ENCODE assay signal across 11 cellular contexts in the genomic region with DNA sequence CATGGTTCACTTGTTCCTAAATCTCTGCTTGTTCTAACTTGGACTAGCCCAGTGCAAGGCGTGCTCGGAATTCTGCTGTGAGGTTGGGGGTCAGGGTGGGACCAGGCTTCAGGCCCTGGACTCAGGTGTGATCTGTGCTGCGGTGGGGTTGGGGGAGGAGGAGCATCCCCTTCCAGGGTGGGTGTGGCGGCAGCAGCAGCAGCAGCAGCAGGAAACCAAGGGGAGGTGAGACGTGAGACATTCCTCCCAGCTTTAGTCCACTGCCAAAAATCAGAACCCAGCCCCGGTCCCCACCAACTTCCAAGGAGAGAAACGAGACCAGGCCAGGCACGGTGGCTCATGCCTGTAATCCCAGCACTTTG. TPM values are rescaled to one million over a fixed set of nuclear protein-coding genes. Genes with fewer than 3 reads are reported as not detected.
DNase-seq lines count a peak whose midpoint lies in the region; ATAC-seq, FAIRE-seq and TF ChIP-seq lines count a peak whose summit lies in the region.
"Had no signal": no experiment of that assay in that cellular context is flagged by ENCODE, and none has a peak within 500 bp of the region (broad histone marks: within the 10 kb centered on the region; RNA-seq: fewer than 3 reads in every experiment).

No MANE protein-coding gene starts in this region.

- ATAC-seq in lower lobe of right lung = no peak

- no peak overlapping the region for H3K4me3 Mint-ChIP-seq in activated CD4-positive, alpha-beta memory T cell treated with anti-CD3 and anti-CD28 coated beads, Interleukin-2, amount 10 ng/mL, durations not matched to agents 7 days and 5 days

- peak; percentile 9 for DNase-seq in HPDE6-E6E7 (ENCODE audit: extremely low spot score)
- DNase-seq in bronchial epithelial cell (ENCODE audit: low read depth) = peak; percentile 63
- DNase-seq in lower lobe of right lung = no peak
- DNase-seq in suprapubic skin (ENCODE audit: low spot score in 2 of 2) = no peak
- DNase-seq in HT-29 (ENCODE audit: low spot score) = no peak
- DNase-seq in midbrain (lab: John Stamatoyannopoulos, UW) = no peak
- no peak for DNase-seq in activated CD4-positive, CD25-positive, alpha-beta regulatory T cell treated with anti-CD3 and anti-CD28 coated beads, Interleukin-2, amount 50 U/mL, for 72 hours
- no peak for DNase-seq in activated CD4-positive, alpha-beta memory T cell treated with anti-CD3 and anti-CD28 coated beads, Interleukin-2, amount 10 ng/mL, durations not matched to agents 7 days and 5 days
- DNase-seq: activated T-cell treated with anti-CD3 and anti-CD28 coated beads, Interleukin-2, amount 50 U/mL, for 1 hour had no signal

- H3K9me3 ChIP-seq in lower lobe of right lung (no peaks in the 10 kb centered on the region), suprapubic skin (no peaks in the 10 kb centered on the region)

- no peaks in the 10 kb centered on the region for H3K4me1 Mint-ChIP-seq in activated CD4-positive, alpha-beta memory T cell treated with anti-CD3 and anti-CD28 coated beads, Interleukin-2, amount 10 ng/mL, durations not matched to agents 7 days and 5 days

- POLR2A ChIA-PET in activated CD4-positive, alpha-beta memory T cell treated with anti-CD3 and anti-CD28 coated beads, Interleukin-2, amount 10 ng/mL, durations not matched to agents 7 days and 5 days (lab: Charles Lee) = no interaction called here

- H3K27me3 Mint-ChIP-seq in activated CD4-positive, alpha-beta memory T cell treated with anti-CD3 and anti-CD28 coated beads, Interleukin-2, amount 10 ng/mL, durations not matched to agents 7 days and 5 days = no peaks in the 10 kb centered on the region

- H3K27me3 ChIP-seq in bronchial epithelial cell (ENCODE audit: control insufficient read depth, insufficient read depth, low read length) = no peaks in the 10 kb centered on the region
- no peaks in the 10 kb centered on the region for H3K27me3 ChIP-seq in lower lobe of right lung (ENCODE audit: low read depth)
- H3K27me3 ChIP-seq in suprapubic skin = no peaks in the 10 kb centered on the region

- H3K36me3 ChIP-seq in bronchial epithelial cell (ENCODE audit: control insufficient read depth, insufficient read depth, low read length) (peaks cover 4% of the 10 kb centered on the region), lower lobe of right lung (peaks cover 5% of the 10 kb centered on the region), suprapubic skin (peaks cover 6% of the 10 kb centered on the region)

- no peak for TF ChIP-seq EP300 in suprapubic skin (IDR thresholded peaks at IDR 0.05)

- 48% methylated on average over 4 of the region's 8 CpGs for WGBS in suprapubic skin

- no peak for TF ChIP-seq POLR2A in suprapubic skin (IDR thresholded peaks at IDR 0.05)

- no peaks in the 10 kb centered on the region for H3K36me3 Mint-ChIP-seq in activated CD4-positive, alpha-beta memory T cell treated with anti-CD3 and anti-CD28 coated beads, Interleukin-2, amount 10 ng/mL, durations not matched to agents 7 days and 5 days (ENCODE audit: low read depth)

- no peak overlapping the region for H3K27ac Mint-ChIP-seq in activated CD4-positive, alpha-beta memory T cell treated with anti-CD3 and anti-CD28 coated beads, Interleukin-2, amount 10 ng/mL, durations not matched to agents 7 days and 5 days

- no peak overlapping the region for H3K4me3 ChIP-seq in bronchial epithelial cell (ENCODE audit: low read depth, low read length)
- no peak overlapping the region for H3K4me3 ChIP-seq in lower lobe of right lung
- no peak overlapping the region for H3K4me3 ChIP-seq in suprapubic skin

- H3K9me3 Mint-ChIP-seq in activated CD4-positive, alpha-beta memory T cell treated with anti-CD3 and anti-CD28 coated beads, Interleukin-2, amount 10 ng/mL, durations not matched to agents 7 days and 5 days = no peaks in the 10 kb centered on the region

- TF ChIP-seq CTCF in bronchial epithelial cell (IDR thresholded peaks at IDR 0.05; ENCODE audit: insufficient read depth, low read length, severe bottlenecking) (no peak), lower lobe of right lung (IDR thresholded peaks at IDR 0.05) (no peak), suprapubic skin (IDR thresholded peaks at IDR 0.05) (no peak)

- CTCF ChIA-PET in activated CD4-positive, alpha-beta memory T cell treated with anti-CD3 and anti-CD28 coated beads, Interleukin-2, amount 10 ng/mL, durations not matched to agents 7 days and 5 days (lab: Charles Lee) = no interaction called here

- intact Hi-C loops in lower lobe of right lung (cut with DNase I) = no loop called here

- H3K4me1 ChIP-seq in lower lobe of right lung (peaks cover 50% of the 10 kb centered on the region), suprapubic skin (peaks cover 63% of the 10 kb centered on the region)

- no peak for FAIRE-seq in bronchial epithelial cell (lab: Jason Lieb, UNC)

- H3K27ac ChIP-seq in lower lobe of right lung (peak overlapping the region; percentile 86), suprapubic skin (peak overlapping the region; percentile 67)

RNA-seq across cellular contexts. Expression of gene A4GALT, which starts 31.8 kb away (rescaled TPM):
- total RNA-seq in bronchial epithelial cell (12.4 and 15.5 TPM in 2 replicates), lower lobe of right lung (19.4 TPM), suprapubic skin (10 to 100 TPM in 2 of 4 donors, 1 to 10 TPM in 2; 6.7 to 11.6 (median 8.8) TPM)
- total RNA-seq in HT-29 (2014; rRNA removed; shearing (Covaris generic)) = 36.6 and 49.2 TPM in 2 replicates
- total RNA-seq in activated CD4-positive, alpha-beta memory T cell treated with anti-CD3 and anti-CD28 coated beads, Interleukin-2, amount 10 ng/mL, durations not matched to agents 7 days and 5 days = under 1 TPM; 0.58 to 0.63 TPM
- total RNA-seq: T-helper 1 cell treated with Interleukin-12 subunit alpha and Interleukin-12 subunit beta and Interleukin-4 antibody, amounts not matched to agents 30 ng/mL and 1 ng/mL, for 36 hours had no signal

RNA-seq across cellular contexts. Expression of gene CYB5R3, which starts 39.7 kb away (rescaled TPM):
- total RNA-seq in bronchial epithelial cell (9.0 and 16.4 TPM in 2 replicates), lower lobe of right lung (219 TPM), suprapubic skin (100 to 1,000 TPM; 107 to 159 (median 138) TPM)
- 80.5 and 87.8 TPM in 2 replicates for total RNA-seq in HT-29 (2014; rRNA removed; shearing (Covaris generic))
- 10 to 100 TPM; 68.4 to 74.3 TPM for total RNA-seq in activated CD4-positive, alpha-beta memory T cell treated with anti-CD3 and anti-CD28 coated beads, Interleukin-2, amount 10 ng/mL, durations not matched to agents 7 days and 5 days

RNA-seq across cellular contexts. Expression of gene ATP5MGL, which starts 48.5 kb away (rescaled TPM):
- 0.26 and 1.1 TPM in 2 replicates for total RNA-seq in bronchial epithelial cell
- 1.0 TPM for total RNA-seq in lower lobe of right lung
- total RNA-seq in suprapubic skin = 1 to 10 TPM in 3 of 4 donors, not detected in 1; 1.3 to 3.9 (median 1.5) TPM
- total RNA-seq in HT-29 (2014; rRNA removed; shearing (Covaris generic)) = not detected in 2 replicates
- total RNA-seq in activated CD4-positive, alpha-beta memory T cell treated with anti-CD3 and anti-CD28 coated beads, Interleukin-2, amount 10 ng/mL, durations not matched to agents 7 days and 5 days = 1 to 10 TPM; 1.2 to 1.3 TPM
- total RNA-seq: HT1080 had no signal

Comparison
In these comparisons a context has a peak if more than half of its experiments do, and no peak if none do; other contexts are left out.
1. DNase-seq: peak in HPDE6-E6E7 (single experiment) and bronchial epithelial cell (single experiment); none in lower lobe of right lung (single experiment), suprapubic skin (0 of 2), HT-29 (single experiment), midbrain (single experiment), activated CD4-positive, CD25-positive, alpha-beta regulatory T cell treated with anti-CD3 and anti-CD28 coated beads, Interleukin-2, amount 50 U/mL, for 72 hours (single experiment) and activated CD4-positive, alpha-beta memory T cell treated with anti-CD3 and anti-CD28 coated beads, Interleukin-2, amount 10 ng/mL, durations not matched to agents 7 days and 5 days (single experiment).